ENCODE assay signal across 14 cellular contexts in the genomic region with DNA sequence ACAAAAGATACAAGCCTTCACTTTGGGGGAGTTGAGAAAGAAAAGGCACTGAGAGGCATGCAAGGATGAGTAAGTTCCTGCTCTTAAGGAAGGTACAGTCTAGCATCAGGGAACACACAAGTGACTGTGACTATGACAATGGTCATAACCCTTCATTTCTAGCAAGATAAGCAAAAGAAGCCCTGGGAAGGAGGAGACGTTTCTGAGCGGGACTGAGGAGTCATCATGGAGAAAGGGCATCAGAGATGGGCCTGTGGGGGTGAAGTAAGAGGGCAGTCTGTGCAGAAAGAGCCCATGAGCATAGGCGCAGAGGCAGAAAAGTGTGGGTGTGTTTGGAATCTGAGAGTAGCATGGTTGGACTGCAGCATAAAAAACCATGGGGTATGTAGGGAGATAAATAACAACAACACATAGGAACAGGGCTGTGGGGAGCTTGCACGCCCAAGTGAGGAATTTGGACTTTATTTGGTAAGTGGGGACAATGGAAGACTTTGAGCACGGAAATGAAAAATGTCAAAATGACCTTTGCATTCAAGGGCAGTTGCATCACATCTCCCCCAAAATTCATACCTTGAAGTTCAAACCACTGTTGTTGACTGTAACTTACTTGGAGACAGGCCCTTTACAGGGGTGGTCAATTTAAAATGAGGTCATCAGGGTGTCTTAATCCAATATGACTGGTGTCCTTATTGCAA.
DNase-seq lines count a peak whose midpoint lies in the region; ATAC-seq and TF ChIP-seq lines count a peak whose summit lies in the region.
"Had no signal": no experiment of that assay in that cellular context is flagged by ENCODE, and none has a peak within 500 bp of the region (broad histone marks: within the 10 kb centered on the region; RNA-seq: fewer than 3 reads in every experiment).

No MANE protein-coding gene starts in this region.

- peaks cover 46% of the 10 kb centered on the region for H3K4me1 Mint-ChIP-seq in neural crest cell
- no peaks in the 10 kb centered on the region for H3K4me1 Mint-ChIP-seq in activated CD4-positive, alpha-beta T cell treated with anti-CD3 and anti-CD28 coated beads, Interleukin-2, amount 10 ng/mL, durations not matched to agents 7 days and 5 days

- CTCF ChIA-PET in activated CD4-positive, alpha-beta T cell treated with anti-CD3 and anti-CD28 coated beads, Interleukin-2, amount 10 ng/mL, durations not matched to agents 7 days and 5 days (lab: Charles Lee) = no interaction called here

- peaks cover 6% of the 10 kb centered on the region for H3K9me3 Mint-ChIP-seq in neural crest cell
- H3K9me3 Mint-ChIP-seq in activated CD4-positive, alpha-beta T cell treated with anti-CD3 and anti-CD28 coated beads, Interleukin-2, amount 10 ng/mL, durations not matched to agents 7 days and 5 days = no peaks in the 10 kb centered on the region
- H3K9me3 Mint-ChIP-seq: activated CD4-positive, alpha-beta memory T cell treated with anti-CD3 and anti-CD28 coated beads for 36 hours; activated naive CD4-positive, alpha-beta T cell treated with anti-CD3 and anti-CD28 coated beads, Interleukin-2, amount 50 U/mL, for 24 hours; stimulated activated memory B cell treated with anti-CD40 and anti-IgM and Interleukin-4, amounts not matched to agents 10 μg/mL and 1 μg/mL and 100 μg/mL, for 72 hours had no signal

- H3K4me1 ChIP-seq in ectodermal cell (ENCODE audit: control insufficient read depth, insufficient read depth, low read length) = peaks cover 13% of the 10 kb centered on the region
- H3K4me1 ChIP-seq in left lung = peaks cover 6 to 12% of the 10 kb centered on the region in 2 donors

- H3K9me3 ChIP-seq in ectodermal cell (ENCODE audit: control insufficient read depth, low read length) (no peaks in the 10 kb centered on the region), left lung (no peaks in the 10 kb centered on the region)

- DNase-seq in AG20443 (ENCODE audit: low spot score) (peak; percentile 20), NCI-H226 (peak; percentile 28), neural crest cell (ENCODE audit: low read depth, low spot score) (no peak), left lung (no peak), germinal center (ENCODE audit: low spot score) (no peak), NCI-H774 (lab: John Stamatoyannopoulos, UW) (no peak)
- no peak for DNase-seq in activated CD4-positive, alpha-beta T cell treated with anti-CD3 and anti-CD28 coated beads, Interleukin-2, amount 10 ng/mL, durations not matched to agents 7 days and 5 days
- DNase-seq: activated CD4-positive, alpha-beta memory T cell treated with anti-CD3 and anti-CD28 coated beads for 36 hours; left cardiac atrium; stimulated activated CD4-positive, alpha-beta T cell treated with anti-CD3 and anti-CD28 coated beads, Interleukin-2, amount 100 ng/mL, for 24 hours had no signal

- intact Hi-C loops in left lung (cut with DNase I) = no loop called here

- POLR2A ChIA-PET in activated CD4-positive, alpha-beta T cell treated with anti-CD3 and anti-CD28 coated beads, Interleukin-2, amount 10 ng/mL, durations not matched to agents 7 days and 5 days (lab: Charles Lee) = no interaction called here

- ATAC-seq in left lung = no peak
- ATAC-seq: stimulated activated memory B cell treated with anti-CD40 and anti-IgM and Interleukin-4, amounts not matched to agents 10 μg/mL and 1 μg/mL and 100 μg/mL, for 72 hours had no signal

- 82 to 85% methylated on average over 5 of the region's 5 CpGs for WGBS in ectodermal cell, 2 experiments

- H3K4me3 ChIP-seq in ectodermal cell (ENCODE audit: insufficient read depth, low read depth, low read length) = no peak overlapping the region
- H3K4me3 ChIP-seq in left lung = no peak overlapping the region

- H3K4me3 Mint-ChIP-seq in neural crest cell = no peak overlapping the region
- H3K4me3 Mint-ChIP-seq in activated CD4-positive, alpha-beta T cell treated with anti-CD3 and anti-CD28 coated beads, Interleukin-2, amount 10 ng/mL, durations not matched to agents 7 days and 5 days = no peak overlapping the region
- H3K4me3 Mint-ChIP-seq: activated CD4-positive, alpha-beta memory T cell treated with anti-CD3 and anti-CD28 coated beads for 36 hours; activated naive CD4-positive, alpha-beta T cell treated with anti-CD3 and anti-CD28 coated beads, Interleukin-2, amount 50 U/mL, for 24 hours; B cell; stimulated activated memory B cell treated with anti-CD40 and anti-IgM and Interleukin-4, amounts not matched to agents 10 μg/mL and 1 μg/mL and 100 μg/mL, for 72 hours had no signal

- H3K36me3 Mint-ChIP-seq in neural crest cell (ENCODE audit: low read depth) = peaks cover 10% of the 10 kb centered on the region
- H3K36me3 Mint-ChIP-seq in activated CD4-positive, alpha-beta T cell treated with anti-CD3 and anti-CD28 coated beads, Interleukin-2, amount 10 ng/mL, durations not matched to agents 7 days and 5 days (ENCODE audit: low read depth) = peaks cover 3% of the 10 kb centered on the region

- H3K27ac Mint-ChIP-seq in neural crest cell (ENCODE audit: unreplicated experiment) = peak overlapping the region; percentile 40
- H3K27ac Mint-ChIP-seq in activated CD4-positive, alpha-beta T cell treated with anti-CD3 and anti-CD28 coated beads, Interleukin-2, amount 10 ng/mL, durations not matched to agents 7 days and 5 days = no peak overlapping the region
- H3K27ac Mint-ChIP-seq: activated CD4-positive, alpha-beta memory T cell treated with anti-CD3 and anti-CD28 coated beads for 36 hours; activated naive CD4-positive, alpha-beta T cell treated with anti-CD3 and anti-CD28 coated beads, Interleukin-2, amount 50 U/mL, for 24 hours; B cell; stimulated activated memory B cell treated with anti-CD40 and anti-IgM and Interleukin-4, amounts not matched to agents 10 μg/mL and 1 μg/mL and 100 μg/mL, for 72 hours had no signal

- H3K27me3 ChIP-seq in ectodermal cell (ENCODE audit: control insufficient read depth, insufficient read depth, low read length, poor library complexity, severe bottlenecking) = no peaks in the 10 kb centered on the region
- no peaks in the 10 kb centered on the region for H3K27me3 ChIP-seq in left lung

- peak overlapping the region; percentile 77 for H3K27ac ChIP-seq in ectodermal cell (ENCODE audit: insufficient read depth, low read depth, low read length, poor library complexity, severe bottlenecking)
- H3K27ac ChIP-seq in left lung = peak overlapping the region in 1 of 2 donors; percentile 10

- H3K36me3 ChIP-seq in ectodermal cell (ENCODE audit: control insufficient read depth, insufficient read depth, low read length) = no peaks in the 10 kb centered on the region
- H3K36me3 ChIP-seq in left lung = no peaks in the 10 kb centered on the region

- TF ChIP-seq CTCF in neural crest cell (conservative IDR thresholded peaks at IDR 0.05) (no peak), left lung (IDR thresholded peaks at IDR 0.05) (no peak)

- no peaks in the 10 kb centered on the region for H3K27me3 Mint-ChIP-seq in neural crest cell (ENCODE audit: low read depth)
- no peaks in the 10 kb centered on the region for H3K27me3 Mint-ChIP-seq in activated CD4-positive, alpha-beta T cell treated with anti-CD3 and anti-CD28 coated beads, Interleukin-2, amount 10 ng/mL, durations not matched to agents 7 days and 5 days
- H3K27me3 Mint-ChIP-seq: activated CD4-positive, alpha-beta memory T cell treated with anti-CD3 and anti-CD28 coated beads for 36 hours; activated naive CD4-positive, alpha-beta T cell treated with anti-CD3 and anti-CD28 coated beads, Interleukin-2, amount 50 U/mL, for 24 hours; B cell; stimulated activated memory B cell treated with anti-CD40 and anti-IgM and Interleukin-4, amounts not matched to agents 10 μg/mL and 1 μg/mL and 100 μg/mL, for 72 hours had no signal

Comparison
In these comparisons a context has a peak if more than half of its experiments do, and no peak if none do; other contexts are left out.
1. DNase-seq: peak in AG20443 (single experiment) and NCI-H226 (single experiment); none in neural crest cell (single experiment), left lung (0 of 2), germinal center (single experiment), NCI-H774 (single experiment) and activated CD4-positive, alpha-beta T cell treated with anti-CD3 and anti-CD28 coated beads, Interleukin-2, amount 10 ng/mL, durations not matched to agents 7 days and 5 days (single experiment).